7 cellular contexts compared by ENCODE assay signal in genomic region chr4:175051974-175052373, GRCh38.
"Had no signal": no experiment of that assay in that cellular context is flagged by ENCODE, and none has a peak within 500 bp of the region (broad histone marks: within the 10 kb centered on the region; RNA-seq: fewer than 3 reads in every experiment).

No MANE protein-coding gene starts in this region.

- H3K4me1 ChIP-seq: HAP-1 had no signal

- H3K4me3 Mint-ChIP-seq: HFFc6 had no signal

- DNase-seq: GM23248, GOT3, H7, HFFc6, IMR-90 had no signal

- H3K36me3 ChIP-seq: HAP-1 had no signal

- ATAC-seq: HCT116 had no signal

- H3K4me3 ChIP-seq: GM23248, HAP-1 had no signal

- H3K9me3 ChIP-seq: HAP-1 had no signal

- H3K27ac ChIP-seq: GM23248 had no signal

- H3K27ac Mint-ChIP-seq: HFFc6 had no signal
